17 cellular contexts compared by ENCODE assay signal in genomic region chr12:131287015-131287937, GRCh38.
DNase-seq lines count a peak whose midpoint lies in the region; ATAC-seq and TF ChIP-seq lines count a peak whose summit lies in the region.
"Had no signal": no experiment of that assay in that cellular context is flagged by ENCODE, and none has a peak within 500 bp of the region (broad histone marks: within the 10 kb centered on the region; RNA-seq: fewer than 3 reads in every experiment).

No MANE protein-coding gene starts in this region.

- TF ChIP-seq CTCF in right atrium auricular region (IDR thresholded peaks at IDR 0.05) (no peak), testis (IDR thresholded peaks at IDR 0.05) (no peak), sigmoid colon (IDR thresholded peaks at IDR 0.05) (no peak)

- no peak for ATAC-seq in left ventricle myocardium superior
- ATAC-seq: A549 had no signal

- peak; percentile 19 for DNase-seq in left ventricle myocardium superior
- DNase-seq in right atrium auricular region (ENCODE audit: low spot score) = no peak
- peak; percentile 81 for DNase-seq in mesenteric fat pad (ENCODE audit: low spot score)
- DNase-seq in testis = peak; percentile 9
- DNase-seq in stimulated activated CD4-positive, alpha-beta T cell treated with anti-CD3 and anti-CD28 coated beads, Interleukin-4, amount 100 ng/mL, for 1 hour = no peak
- no peak for DNase-seq in stimulated activated CD4-positive, alpha-beta T cell treated with anti-CD3 and anti-CD28 coated beads, Interleukin-2, amount 100 ng/mL, for 48 hours
- no peak for DNase-seq in sigmoid colon
- DNase-seq in stimulated activated CD8-positive, alpha-beta memory T cell treated with anti-CD3 and anti-CD28 coated beads, Interleukin-4, amount 100 ng/mL, for 48 hours = no peak
- DNase-seq: DMS79 treated with DMSO at 0.1 percent for 48 hours; NCI-H187 treated with DMSO at 0.1 percent for 48 hours; NCI-H2171; NCI-H446; NCI-H69; NK-92 treated with Interleukin-12 subunit alpha and Interleukin-12 subunit beta, amount 100 ng/mL, for 24 hours had no signal

- H3K27me3 ChIP-seq in right atrium auricular region (no peaks in the 10 kb centered on the region), testis (no peaks in the 10 kb centered on the region), sigmoid colon (peaks cover 0 to 9% (median 0%) of the 10 kb centered on the region in 3 donors)
- H3K27me3 ChIP-seq: BLaER1 treated with 17β-estradiol and CSF1 and Interleukin-3, amounts not matched to agents 10 nM and 100 nM had no signal

- H3K9me3 ChIP-seq in right atrium auricular region (no peaks in the 10 kb centered on the region), testis (no peaks in the 10 kb centered on the region), sigmoid colon (no peaks in the 10 kb centered on the region)
- H3K9me3 ChIP-seq: A549; BLaER1 treated with 17β-estradiol and CSF1 and Interleukin-3, amounts not matched to agents 10 nM and 100 nM; HAP-1 had no signal

- TF ChIP-seq POLR2A in testis (IDR thresholded peaks at IDR 0.05) (no peak), sigmoid colon (IDR thresholded peaks at IDR 0.05) (no peak)

- no peaks in the 10 kb centered on the region for H3K4me1 ChIP-seq in right atrium auricular region
- H3K4me1 ChIP-seq in testis = no peaks in the 10 kb centered on the region
- H3K4me1 ChIP-seq in sigmoid colon = no peaks in the 10 kb centered on the region
- H3K4me1 ChIP-seq: HAP-1 had no signal

- H3K27ac ChIP-seq in right atrium auricular region (no peak overlapping the region), testis (no peak overlapping the region), sigmoid colon (no peak overlapping the region)
- H3K27ac ChIP-seq: A549; BLaER1 treated with 17β-estradiol and CSF1 and Interleukin-3, amounts not matched to agents 10 nM and 100 nM had no signal

- H3K4me3 ChIP-seq in right atrium auricular region (no peak overlapping the region), testis (no peak overlapping the region), sigmoid colon (no peak overlapping the region)
- H3K4me3 ChIP-seq: A549; BLaER1 treated with 17β-estradiol and CSF1 and Interleukin-3, amounts not matched to agents 10 nM and 100 nM; HAP-1 had no signal

- 68 to 84% methylated on average over 11 to 19 of the region's 25 CpGs for WGBS in testis, 2 donors
- 82 to 86% methylated on average over 20 of the region's 25 CpGs for WGBS in sigmoid colon, 2 donors

- intact Hi-C loops in left ventricle myocardium superior (cut with micrococcal nuclease) (no loop called here), testis (cut with DNase I; ENCODE audit: low total_unique reads) (no loop called here), sigmoid colon (cut with DNase I) (no loop called here)

- H3K36me3 ChIP-seq in right atrium auricular region (no peaks in the 10 kb centered on the region), testis (ENCODE audit: low read depth, missing control alignments) (no peaks in the 10 kb centered on the region), sigmoid colon (no peaks in the 10 kb centered on the region)
- H3K36me3 ChIP-seq: BLaER1 treated with 17β-estradiol and CSF1 and Interleukin-3, amounts not matched to agents 10 nM and 100 nM; HAP-1 had no signal

- TF ChIP-seq EP300 in sigmoid colon (IDR thresholded peaks at IDR 0.05) = no peak

Comparison
In these comparisons a context has a peak if more than half of its experiments do, and no peak if none do; other contexts are left out.
1. DNase-seq: peak in left ventricle myocardium superior (single experiment), mesenteric fat pad (single experiment) and testis (single experiment); none in right atrium auricular region (single experiment), stimulated activated CD4-positive, alpha-beta T cell treated with anti-CD3 and anti-CD28 coated beads, Interleukin-4, amount 100 ng/mL, for 1 hour (single experiment), stimulated activated CD4-positive, alpha-beta T cell treated with anti-CD3 and anti-CD28 coated beads, Interleukin-2, amount 100 ng/mL, for 48 hours (0 of 2), sigmoid colon (single experiment) and stimulated activated CD8-positive, alpha-beta memory T cell treated with anti-CD3 and anti-CD28 coated beads, Interleukin-4, amount 100 ng/mL, for 48 hours (single experiment).